In the genomic region with DNA sequence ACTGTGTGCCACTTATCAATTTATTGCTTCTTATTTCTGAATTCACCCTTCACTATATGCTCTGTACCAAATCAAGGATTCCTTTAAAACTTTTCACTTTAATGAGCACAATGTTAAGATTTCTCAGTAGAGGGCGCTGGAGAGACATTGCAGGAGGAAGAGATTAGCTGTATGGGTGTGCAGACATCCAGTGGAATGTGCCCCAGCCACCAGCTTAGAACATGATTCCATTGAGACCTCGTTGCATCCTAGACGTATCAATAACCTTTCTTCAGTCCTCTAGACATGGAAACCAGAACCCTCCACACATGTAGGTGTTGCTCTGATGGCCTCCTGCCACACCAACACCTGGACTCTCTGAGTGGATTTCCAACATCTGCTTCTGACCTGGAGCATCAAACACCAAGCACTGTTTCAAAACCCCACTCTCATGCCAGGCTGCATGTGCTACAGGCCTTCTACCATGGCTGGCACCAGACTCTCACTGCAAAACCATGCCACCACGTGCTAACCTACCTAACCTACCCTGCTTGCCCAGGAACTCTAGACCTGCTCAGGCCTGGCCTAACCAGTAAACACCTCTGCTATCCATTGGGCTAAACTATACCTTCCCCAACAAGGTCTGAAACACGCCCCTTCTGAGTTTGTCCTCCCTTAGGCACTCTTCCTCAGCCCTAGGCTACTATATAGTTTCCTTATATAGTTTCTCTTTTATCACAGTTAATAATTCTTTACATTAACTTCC, we compare ENCODE assay signal across 9 cellular contexts.
DNase-seq lines count a peak whose midpoint lies in the region; ATAC-seq and TF ChIP-seq lines count a peak whose summit lies in the region.
"Had no signal": no experiment of that assay in that cellular context is flagged by ENCODE, and none has a peak within 500 bp of the region (broad histone marks: within the 10 kb centered on the region; RNA-seq: fewer than 3 reads in every experiment).

No MANE protein-coding gene starts in this region.

- POLR2A ChIA-PET in activated CD4-positive, alpha-beta T cell treated with anti-CD3 and anti-CD28 coated beads for 36 hours (lab: Charles Lee): no interaction called here
- POLR2A ChIA-PET in HEK293T (lab: Yijun Ruan, JAX): no interaction called here
- POLR2A ChIA-PET in activated CD8-positive, alpha-beta T cell treated with anti-CD3 and anti-CD28 coated beads for 36 hours (lab: Charles Lee): no interaction called here

- intact Hi-C loops in activated CD4-positive, alpha-beta T cell treated with anti-CD3 and anti-CD28 coated beads for 36 hours (cut with DNase I, micrococcal nuclease): loop anchor here (1.0 to 10.0 kb wide), 4 partner anchors 285 to 1500 kb away; no protein-coding TSS in a partner anchor
- intact Hi-C loops in activated CD8-positive, alpha-beta T cell treated with anti-CD3 and anti-CD28 coated beads for 36 hours (cut with micrococcal nuclease): no loop called here

- no peak overlapping the region for H3K27ac ChIP-seq in substantia nigra (ENCODE audit: low read depth, low read length, poor library complexity, severe bottlenecking)

- no peaks in the 10 kb centered on the region for H3K36me3 Mint-ChIP-seq in activated CD4-positive, alpha-beta T cell treated with anti-CD3 and anti-CD28 coated beads for 36 hours (ENCODE audit: low read depth)
- H3K36me3 Mint-ChIP-seq in activated CD8-positive, alpha-beta T cell treated with anti-CD3 and anti-CD28 coated beads for 36 hours (ENCODE audit: low read depth): no peaks in the 10 kb centered on the region
- H3K36me3 Mint-ChIP-seq: activated naive CD8-positive, alpha-beta T cell treated with anti-CD3 and anti-CD28 coated beads, Interleukin-2, amount 10 ng/mL, durations not matched to agents 7 days and 5 days had no signal

- H3K4me1 Mint-ChIP-seq in activated CD4-positive, alpha-beta T cell treated with anti-CD3 and anti-CD28 coated beads for 36 hours: no peaks in the 10 kb centered on the region
- H3K4me1 Mint-ChIP-seq in activated CD8-positive, alpha-beta T cell treated with anti-CD3 and anti-CD28 coated beads for 36 hours (ENCODE audit: low read depth): no peaks in the 10 kb centered on the region
- H3K4me1 Mint-ChIP-seq: activated naive CD8-positive, alpha-beta T cell treated with anti-CD3 and anti-CD28 coated beads, Interleukin-2, amount 10 ng/mL, durations not matched to agents 7 days and 5 days had no signal

- ATAC-seq in activated CD4-positive, alpha-beta T cell treated with anti-CD3 and anti-CD28 coated beads for 36 hours: no peak
- no peak for ATAC-seq in activated CD8-positive, alpha-beta T cell treated with anti-CD3 and anti-CD28 coated beads for 36 hours

- peak; percentile 4 for DNase-seq in activated CD4-positive, alpha-beta T cell treated with anti-CD3 and anti-CD28 coated beads for 36 hours
- DNase-seq in activated CD4-positive, alpha-beta T cell treated with anti-CD3 and anti-CD28 coated beads for 1 hour: no peak
- DNase-seq in HEK293T (ENCODE audit: extremely low spot score) (peak; percentile 57), NCI-H1048 (lab: John Stamatoyannopoulos, UW) (peak; percentile 14), kidney glomerular epithelial cell (lab: John Stamatoyannopoulos, UW) (peak; percentile 18), substantia nigra (lab: John Stamatoyannopoulos, UW) (no peak), NCI-H2029 treated with DMSO at 0.1 percent for 48 hours (lab: John Stamatoyannopoulos, UW) (no peak)
- DNase-seq in activated CD8-positive, alpha-beta T cell treated with anti-CD3 and anti-CD28 coated beads for 36 hours: peak; percentile 11
- DNase-seq: activated naive CD8-positive, alpha-beta T cell treated with anti-CD3 and anti-CD28 coated beads, Interleukin-2, amount 10 ng/mL, durations not matched to agents 7 days and 5 days had no signal

- no peak overlapping the region for H3K4me3 Mint-ChIP-seq in activated CD4-positive, alpha-beta T cell treated with anti-CD3 and anti-CD28 coated beads for 36 hours
- no peak overlapping the region for H3K4me3 Mint-ChIP-seq in activated CD8-positive, alpha-beta T cell treated with anti-CD3 and anti-CD28 coated beads for 36 hours
- H3K4me3 Mint-ChIP-seq: activated naive CD8-positive, alpha-beta T cell treated with anti-CD3 and anti-CD28 coated beads, Interleukin-2, amount 10 ng/mL, durations not matched to agents 7 days and 5 days had no signal

- no peaks in the 10 kb centered on the region for H3K27me3 Mint-ChIP-seq in activated CD4-positive, alpha-beta T cell treated with anti-CD3 and anti-CD28 coated beads for 36 hours
- no peaks in the 10 kb centered on the region for H3K27me3 Mint-ChIP-seq in activated CD8-positive, alpha-beta T cell treated with anti-CD3 and anti-CD28 coated beads for 36 hours
- H3K27me3 Mint-ChIP-seq: activated naive CD8-positive, alpha-beta T cell treated with anti-CD3 and anti-CD28 coated beads, Interleukin-2, amount 10 ng/mL, durations not matched to agents 7 days and 5 days had no signal

- no peak overlapping the region for H3K27ac Mint-ChIP-seq in activated CD4-positive, alpha-beta T cell treated with anti-CD3 and anti-CD28 coated beads for 36 hours
- H3K27ac Mint-ChIP-seq in activated CD8-positive, alpha-beta T cell treated with anti-CD3 and anti-CD28 coated beads for 36 hours: no peak overlapping the region
- H3K27ac Mint-ChIP-seq: activated naive CD8-positive, alpha-beta T cell treated with anti-CD3 and anti-CD28 coated beads, Interleukin-2, amount 10 ng/mL, durations not matched to agents 7 days and 5 days had no signal

- TF ChIP-seq CTCF in activated CD8-positive, alpha-beta T cell treated with anti-CD3 and anti-CD28 coated beads for 36 hours (IDR thresholded peaks at IDR 0.05): peak; percentile 44

- CTCF ChIA-PET in activated CD4-positive, alpha-beta T cell treated with anti-CD3 and anti-CD28 coated beads for 36 hours (lab: Charles Lee): interaction anchor here (0.6 to 1.1 kb wide), 2 partner anchors 284 to 366 kb away, joined by 3 to 4 read pairs; no protein-coding TSS in a partner anchor
- CTCF ChIA-PET in HEK293T (lab: Yijun Ruan, JAX): interaction anchor here (0.9 to 1.2 kb wide), 4 partner anchors 13 to 284 kb away, joined by 3 to 8 read pairs (median 4); no protein-coding TSS in a partner anchor
- CTCF ChIA-PET in activated CD8-positive, alpha-beta T cell treated with anti-CD3 and anti-CD28 coated beads for 36 hours (lab: Charles Lee): interaction anchor here (0.6 kb wide), 1 partner anchor 284 kb away, joined by 3 read pairs; no protein-coding TSS in a partner anchor

- H3K9me3 Mint-ChIP-seq in activated CD4-positive, alpha-beta T cell treated with anti-CD3 and anti-CD28 coated beads for 36 hours (ENCODE audit: low read depth): peaks cover 5% of the 10 kb centered on the region
- no peaks in the 10 kb centered on the region for H3K9me3 Mint-ChIP-seq in activated CD8-positive, alpha-beta T cell treated with anti-CD3 and anti-CD28 coated beads for 36 hours
- H3K9me3 Mint-ChIP-seq: activated naive CD8-positive, alpha-beta T cell treated with anti-CD3 and anti-CD28 coated beads, Interleukin-2, amount 10 ng/mL, durations not matched to agents 7 days and 5 days had no signal

TF ChIP-seq in HEK293T, 16 proteins besides CTCF, POLR2A, EP300 and RAD21:
- TF ChIP-seq FOXM1 (IDR thresholded peaks at IDR 0.05; ENCODE audit: borderline replicate concordance) (no peak), NFRKB (IDR thresholded peaks at IDR 0.05) (no peak), L3MBTL2 (conservative IDR thresholded peaks at IDR 0.05) (no peak), ARNT (IDR thresholded peaks at IDR 0.05) (no peak), ZNF384 (IDR thresholded peaks at IDR 0.05) (no peak), SP1 (IDR thresholded peaks at IDR 0.05) (no peak), FOXK2 (IDR thresholded peaks at IDR 0.05) (no peak), HDGF (IDR thresholded peaks at IDR 0.05; ENCODE audit: borderline replicate concordance) (no peak), FOXA1 (IDR thresholded peaks at IDR 0.05) (no peak), ELF4 (IDR thresholded peaks at IDR 0.05) (no peak), LEF1 (IDR thresholded peaks at IDR 0.05; ENCODE audit: borderline replicate concordance) (no peak), SUZ12 (IDR thresholded peaks at IDR 0.05) (no peak), CTBP1 (IDR thresholded peaks at IDR 0.05; ENCODE audit: borderline replicate concordance) (no peak), BHLHE40 (IDR thresholded peaks at IDR 0.05; ENCODE audit: borderline replicate concordance) (no peak), TARDBP (IDR thresholded peaks at IDR 0.05) (no peak)
- TF ChIP-seq, protein P1, sequence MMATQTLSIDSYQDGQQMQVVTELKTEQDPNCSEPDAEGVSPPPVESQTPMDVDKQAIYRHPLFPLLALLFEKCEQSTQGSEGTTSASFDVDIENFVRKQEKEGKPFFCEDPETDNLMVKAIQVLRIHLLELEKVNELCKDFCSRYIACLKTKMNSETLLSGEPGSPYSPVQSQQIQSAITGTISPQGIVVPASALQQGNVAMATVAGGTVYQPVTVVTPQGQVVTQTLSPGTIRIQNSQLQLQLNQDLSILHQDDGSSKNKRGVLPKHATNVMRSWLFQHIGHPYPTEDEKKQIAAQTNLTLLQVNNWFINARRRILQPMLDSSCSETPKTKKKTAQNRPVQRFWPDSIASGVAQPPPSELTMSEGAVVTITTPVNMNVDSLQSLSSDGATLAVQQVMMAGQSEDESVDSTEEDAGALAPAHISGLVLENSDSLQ (IDR thresholded peaks at IDR 0.05): no peak
TF ChIP-seq in HEK293T: peak in this region for 0.

Comparison
In these comparisons a context has a peak if more than half of its experiments do, and no peak if none do; other contexts are left out.
1. DNase-seq: peak in activated CD4-positive, alpha-beta T cell treated with anti-CD3 and anti-CD28 coated beads for 36 hours (single experiment), HEK293T (single experiment), NCI-H1048 (single experiment), activated CD8-positive, alpha-beta T cell treated with anti-CD3 and anti-CD28 coated beads for 36 hours (single experiment) and kidney glomerular epithelial cell (single experiment); none in activated CD4-positive, alpha-beta T cell treated with anti-CD3 and anti-CD28 coated beads for 1 hour (single experiment), substantia nigra (0 of 49) and NCI-H2029 treated with DMSO at 0.1 percent for 48 hours (single experiment).